10 cellular contexts compared by ENCODE assay signal in the genomic region with DNA sequence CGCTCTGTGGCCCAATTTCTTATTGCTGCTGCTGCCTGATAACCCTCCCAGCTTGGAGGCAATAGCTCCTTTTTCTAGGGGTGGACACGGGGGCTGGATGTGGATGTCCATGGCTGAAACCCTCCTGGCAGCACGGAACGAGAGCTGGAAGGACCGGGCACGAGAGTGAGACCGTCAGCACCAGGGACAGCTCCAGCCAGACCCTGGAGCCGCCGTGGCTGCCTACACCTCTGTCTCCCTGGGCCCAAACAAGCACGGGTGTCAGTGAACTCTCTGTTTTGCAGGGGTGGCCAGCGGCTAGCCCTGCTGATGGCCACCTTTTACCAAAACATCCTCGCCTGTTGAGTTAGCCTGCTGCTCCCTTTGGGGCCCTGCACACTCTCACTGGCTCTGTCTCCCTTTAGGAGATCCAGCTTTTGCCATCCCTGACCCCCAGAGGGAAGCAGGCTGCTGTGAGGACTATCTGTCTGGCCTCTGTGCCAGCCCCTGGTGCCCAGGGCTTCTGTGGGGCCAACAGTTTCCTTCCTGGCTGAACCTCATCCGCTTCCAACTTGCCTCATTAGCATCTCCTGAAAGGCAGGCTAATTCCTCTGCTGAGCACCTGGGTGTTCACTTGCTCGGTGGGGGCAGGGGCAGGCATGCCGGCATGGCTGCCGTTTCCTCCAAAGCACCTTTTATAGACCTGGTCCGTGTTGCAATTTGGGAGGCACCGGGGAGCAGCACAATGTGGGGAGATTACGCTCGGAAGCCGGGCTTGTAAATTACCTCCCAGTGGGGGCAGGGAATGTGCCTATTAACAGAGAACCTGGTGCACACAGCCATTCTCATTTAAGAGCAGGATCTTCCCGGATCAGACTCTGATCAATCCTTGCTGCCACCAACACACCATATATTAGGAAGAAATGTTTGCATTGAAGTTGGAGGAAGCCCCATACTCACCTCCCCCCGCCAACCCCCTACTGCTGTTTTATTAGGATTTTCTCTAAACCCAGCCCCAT.
A peak's percentile ranks its signal among the peaks of the same experiment; 100 is the strongest.
DNase-seq lines count a peak whose midpoint lies in the region; ATAC-seq and TF ChIP-seq lines count a peak whose summit lies in the region.
"Had no signal": no experiment of that assay in that cellular context is flagged by ENCODE, and none has a peak within 500 bp of the region (broad histone marks: within the 10 kb centered on the region; RNA-seq: fewer than 3 reads in every experiment).

No MANE protein-coding gene starts in this region.

- H3K27me3 ChIP-seq in breast epithelium (peaks cover 0 to 72% of the 10 kb centered on the region in 2 donors), heart left ventricle (peaks cover 9 to 70% (median 26%) of the 10 kb centered on the region in 9 donors), testis (no peaks in the 10 kb centered on the region)
- peaks cover 2% of the 10 kb centered on the region for H3K27me3 ChIP-seq in CD8-positive, alpha-beta memory T cell (ENCODE audit: insufficient read depth, low read length, poor library complexity, severe bottlenecking)

- WGBS in heart left ventricle, 4 donors = 9 to 20% (median 10%) methylated on average over 8 to 23 of the region's 23 CpGs
- WGBS in testis, 2 donors = 17 to 18% methylated on average over 12 to 23 of the region's 23 CpGs

- H3K27ac ChIP-seq in breast epithelium (no peak overlapping the region), heart left ventricle (no peak overlapping the region), testis (no peak overlapping the region)
- H3K27ac ChIP-seq in CD8-positive, alpha-beta memory T cell (ENCODE audit: low read depth, low read length) = no peak overlapping the region
- H3K27ac ChIP-seq: parathyroid adenoma had no signal

- no TSS peak for BruUV-seq in MCF 10A (replicated peaks; lab: Mats Ljungman, UMichigan)

- H3K9me3 ChIP-seq in breast epithelium (no peaks in the 10 kb centered on the region), heart left ventricle (no peaks in the 10 kb centered on the region), testis (no peaks in the 10 kb centered on the region)
- H3K9me3 ChIP-seq in CD8-positive, alpha-beta memory T cell (ENCODE audit: low read length) = no peaks in the 10 kb centered on the region
- H3K9me3 ChIP-seq: Caco-2 had no signal

- TF ChIP-seq CTCF in MCF 10A (IDR thresholded peaks at IDR 0.05; ENCODE audit: unreplicated experiment) (no peak), breast epithelium (IDR thresholded peaks at IDR 0.05) (no peak), heart left ventricle (IDR thresholded peaks at IDR 0.05) (no peak), testis (IDR thresholded peaks at IDR 0.05) (no peak)

- H3K4me3 Mint-ChIP-seq in MCF 10A (ENCODE audit: unreplicated experiment) = no peak overlapping the region
- H3K4me3 Mint-ChIP-seq in CD8-positive, alpha-beta memory T cell = no peak overlapping the region

- H3K4me3 ChIP-seq in breast epithelium = no peak overlapping the region
- H3K4me3 ChIP-seq in heart left ventricle = no peak overlapping the region
- H3K4me3 ChIP-seq in testis = no peak overlapping the region
- H3K4me3 ChIP-seq in CD8-positive, alpha-beta memory T cell (ENCODE audit: low read length) = no peak overlapping the region

- DNase-seq in MCF 10A (ENCODE audit: unreplicated experiment) = peak; percentile 41
- DNase-seq in breast epithelium (ENCODE audit: low spot score in 2 of 2) = no peak
- peak; percentile 50 for DNase-seq in UCSD-AML1 (lab: John Stamatoyannopoulos, UW; ENCODE audit: unreplicated experiment)
- peak in 3 of 5 donors; percentile 39 to 53 (median 39) for DNase-seq in heart left ventricle
- peak; percentile 60 for DNase-seq in testis
- no peak for DNase-seq in hippocampal formation (lab: John Stamatoyannopoulos, UW)
- DNase-seq in CD8-positive, alpha-beta memory T cell = no peak

- POLR2A ChIA-PET in MCF 10A (lab: Yijun Ruan, JAX) = interaction anchor here (0.6 kb wide), 1 partner anchor 60 kb away, joined by 3 read pairs; no protein-coding TSS in a partner anchor
- POLR2A ChIA-PET in CD8-positive, alpha-beta memory T cell (lab: Charles Lee) = no interaction called here

- no peaks in the 10 kb centered on the region for H3K4me1 ChIP-seq in breast epithelium
- H3K4me1 ChIP-seq in heart left ventricle = no peaks in the 10 kb centered on the region
- no peaks in the 10 kb centered on the region for H3K4me1 ChIP-seq in testis
- no peaks in the 10 kb centered on the region for H3K4me1 ChIP-seq in CD8-positive, alpha-beta memory T cell (ENCODE audit: insufficient read depth, low read length)
- H3K4me1 ChIP-seq: Caco-2, parathyroid adenoma had no signal

- CTCF ChIA-PET in MCF 10A (lab: Yijun Ruan, JAX) = interaction anchor here (0.5 to 9.2 kb wide), 6 partner anchors 15 to 393 kb away, joined by 3 to 212 read pairs (median 4); no protein-coding TSS in a partner anchor
- CTCF ChIA-PET in CD8-positive, alpha-beta memory T cell (lab: Charles Lee) = no interaction called here

- peaks cover 80% of the 10 kb centered on the region for H3K27me3 Mint-ChIP-seq in MCF 10A (ENCODE audit: insufficient read depth, unreplicated experiment)
- peaks cover 23 to 48% of the 10 kb centered on the region in 2 donors for H3K27me3 Mint-ChIP-seq in CD8-positive, alpha-beta memory T cell

- intact Hi-C loops in MCF 10A (cut with micrococcal nuclease) (no loop called here), breast epithelium (cut with DNase I; ENCODE audit: low total_unique reads) (loop anchor here (5.0 kb wide), 1 partner anchor 1609 kb away; no protein-coding TSS in a partner anchor), heart left ventricle (cut with DNase I) (no loop called here), testis (cut with DNase I; ENCODE audit: low total_unique reads) (no loop called here)

- ATAC-seq in heart left ventricle (peak in 3 of 4 donors; percentile 45 to 60 (median 59)), HG03039 (IDR thresholded peaks at IDR 0.05; ENCODE audit: unreplicated experiment) (no peak)

- H3K27ac Mint-ChIP-seq in MCF 10A (ENCODE audit: low read depth, unreplicated experiment) = no peak overlapping the region
- H3K27ac Mint-ChIP-seq in CD8-positive, alpha-beta memory T cell = no peak overlapping the region

- H3K4me1 Mint-ChIP-seq in MCF 10A (ENCODE audit: insufficient read depth, unreplicated experiment) = no peaks in the 10 kb centered on the region
- no peaks in the 10 kb centered on the region for H3K4me1 Mint-ChIP-seq in CD8-positive, alpha-beta memory T cell

- H3K36me3 ChIP-seq in breast epithelium (no peaks in the 10 kb centered on the region), heart left ventricle (no peaks in the 10 kb centered on the region), testis (ENCODE audit: low read depth, missing control alignments) (no peaks in the 10 kb centered on the region)
- no peaks in the 10 kb centered on the region for H3K36me3 ChIP-seq in CD8-positive, alpha-beta memory T cell (ENCODE audit: insufficient read depth, low read length)

- no peak for TF ChIP-seq POLR2A in breast epithelium (IDR thresholded peaks at IDR 0.05)
- no peak for TF ChIP-seq POLR2A in heart left ventricle (IDR thresholded peaks at IDR 0.05)
- no peak for TF ChIP-seq POLR2A in testis (IDR thresholded peaks at IDR 0.05)

- H3K9me3 Mint-ChIP-seq in MCF 10A (ENCODE audit: unreplicated experiment) = no peaks in the 10 kb centered on the region
- H3K9me3 Mint-ChIP-seq in CD8-positive, alpha-beta memory T cell = peaks cover 0 to 2% (median 0%) of the 10 kb centered on the region in 5 donors

- H3K36me3 Mint-ChIP-seq in MCF 10A (ENCODE audit: insufficient read depth, unreplicated experiment) = peaks cover 13% of the 10 kb centered on the region
- H3K36me3 Mint-ChIP-seq in CD8-positive, alpha-beta memory T cell = no peaks in the 10 kb centered on the region

Comparison
In these comparisons a context has a peak if more than half of its experiments do, and no peak if none do; other contexts are left out.
1. DNase-seq: peak in MCF 10A (single experiment), UCSD-AML1 (single experiment), heart left ventricle (3 of 5) and testis (single experiment); none in breast epithelium (0 of 2), hippocampal formation (0 of 2) and CD8-positive, alpha-beta memory T cell (0 of 5).